ENCODE assay signal across 17 cellular contexts in the genomic region with DNA sequence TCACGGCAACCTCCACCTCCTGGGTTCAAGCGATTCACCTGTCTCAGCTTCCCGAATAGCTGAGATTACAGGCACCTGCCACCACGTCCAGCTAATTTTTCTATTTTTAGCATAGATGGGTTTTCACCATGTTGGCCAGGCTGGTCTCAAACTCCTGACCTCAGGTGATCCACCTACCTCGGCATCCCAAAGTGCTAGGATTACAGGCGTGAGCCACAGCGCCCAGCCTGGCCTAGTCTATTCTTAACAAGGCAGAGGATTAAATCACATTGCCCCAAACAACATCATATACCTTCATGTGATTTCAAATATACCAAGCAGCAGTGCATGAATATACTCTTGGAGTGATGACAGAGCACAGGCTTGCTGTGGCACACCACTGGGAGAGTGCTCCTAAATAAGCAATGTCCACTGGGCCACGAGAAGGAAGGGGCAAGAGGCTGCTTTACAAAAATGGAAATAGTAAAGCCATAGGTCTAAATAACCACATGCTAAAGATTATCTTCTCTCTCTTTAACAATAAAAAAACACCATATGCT.
DNase-seq lines count a peak whose midpoint lies in the region; ATAC-seq and TF ChIP-seq lines count a peak whose summit lies in the region.
"Had no signal": no experiment of that assay in that cellular context is flagged by ENCODE, and none has a peak within 500 bp of the region (broad histone marks: within the 10 kb centered on the region; RNA-seq: fewer than 3 reads in every experiment).

No MANE protein-coding gene starts in this region.

- TF ChIP-seq POLR2A in esophagus squamous epithelium (IDR thresholded peaks at IDR 0.05), result no peak

- CTCF ChIA-PET in activated CD4-positive, alpha-beta T cell treated with anti-CD3 and anti-CD28 coated beads, Interleukin-2, amount 10 ng/mL, durations not matched to agents 7 days and 5 days (lab: Charles Lee), result interaction anchor here (0.7 to 5.1 kb wide), 2 partner anchors 147 to 163 kb away, joined by 4 to 41 read pairs; a partner anchor contains a TSS

- peak overlapping the region; percentile 71 for H3K27ac Mint-ChIP-seq in activated CD4-positive, alpha-beta T cell treated with anti-CD3 and anti-CD28 coated beads, Interleukin-2, amount 10 ng/mL, durations not matched to agents 7 days and 5 days
- H3K27ac Mint-ChIP-seq: brain, type B pancreatic cell had no signal

- peaks cover 70% of the 10 kb centered on the region for H3K36me3 Mint-ChIP-seq in activated CD4-positive, alpha-beta T cell treated with anti-CD3 and anti-CD28 coated beads, Interleukin-2, amount 10 ng/mL, durations not matched to agents 7 days and 5 days (ENCODE audit: low read depth)
- H3K36me3 Mint-ChIP-seq: brain had no signal

- ATAC-seq in RWPE2 (ENCODE audit: low read depth), result no peak
- ATAC-seq: effector memory CD8-positive, alpha-beta T cell had no signal

- peak overlapping the region; percentile 21 for H3K27ac ChIP-seq in RWPE2 (ENCODE audit: poor library complexity, severe bottlenecking)
- peak overlapping the region; percentile 66 to 92 (median 86) for H3K27ac ChIP-seq in esophagus squamous epithelium
- peak overlapping the region; percentile 68 for H3K27ac ChIP-seq in substantia nigra (ENCODE audit: low read depth, low read length, poor library complexity, severe bottlenecking)

- H3K9me3 Mint-ChIP-seq in activated CD4-positive, alpha-beta T cell treated with anti-CD3 and anti-CD28 coated beads, Interleukin-2, amount 10 ng/mL, durations not matched to agents 7 days and 5 days, result no peaks in the 10 kb centered on the region
- H3K9me3 Mint-ChIP-seq: brain; effector memory CD8-positive, alpha-beta T cell; type B pancreatic cell had no signal

- H3K4me3 ChIP-seq in RWPE2 (ENCODE audit: severe bottlenecking) (no peak overlapping the region), esophagus squamous epithelium (no peak overlapping the region)

- no peaks in the 10 kb centered on the region for H3K27me3 Mint-ChIP-seq in activated CD4-positive, alpha-beta T cell treated with anti-CD3 and anti-CD28 coated beads, Interleukin-2, amount 10 ng/mL, durations not matched to agents 7 days and 5 days
- H3K27me3 Mint-ChIP-seq: effector memory CD8-positive, alpha-beta T cell; type B pancreatic cell had no signal

- peaks cover 71% of the 10 kb centered on the region for H3K4me1 Mint-ChIP-seq in activated CD4-positive, alpha-beta T cell treated with anti-CD3 and anti-CD28 coated beads, Interleukin-2, amount 10 ng/mL, durations not matched to agents 7 days and 5 days

- 90 to 98% methylated on average over 8 of the region's 8 CpGs for WGBS in esophagus squamous epithelium, 2 donors

- no peaks in the 10 kb centered on the region for H3K27me3 ChIP-seq in RWPE2 (ENCODE audit: insufficient read depth, poor library complexity, severe bottlenecking)
- H3K27me3 ChIP-seq in esophagus squamous epithelium, result no peaks in the 10 kb centered on the region

- H3K36me3 ChIP-seq in RWPE2 (ENCODE audit: low read depth), result peaks cover 96% of the 10 kb centered on the region
- H3K36me3 ChIP-seq in esophagus squamous epithelium, result peaks cover 29 to 97% (median 33%) of the 10 kb centered on the region in 3 donors

- DNase-seq in activated CD4-positive, alpha-beta T cell treated with anti-CD3 and anti-CD28 coated beads, Interleukin-2, amount 10 ng/mL, durations not matched to agents 7 days and 5 days, result no peak
- DNase-seq in activated CD4-positive, alpha-beta T cell treated with anti-CD3 and anti-CD28 coated beads for 1 hour, result no peak
- DNase-seq in RWPE2 (ENCODE audit: low spot score), result no peak
- DNase-seq in esophagus squamous epithelium (lab: John Stamatoyannopoulos, UW), result no peak
- no peak for DNase-seq in substantia nigra (lab: John Stamatoyannopoulos, UW)
- DNase-seq in NCI-H1048 (lab: John Stamatoyannopoulos, UW), result no peak
- DNase-seq in stimulated activated CD4-positive, alpha-beta T cell treated with anti-CD3 and anti-CD28 coated beads, Interleukin-4, amount 100 ng/mL, for 1 hour, result no peak
- DNase-seq in SW480 (ENCODE audit: low spot score), result no peak
- DNase-seq: activated CD4-positive, alpha-beta T cell treated with anti-CD3 and anti-CD28 coated beads for 48 hours; effector memory CD8-positive, alpha-beta T cell; foreskin fibroblast; mesendoderm; NCI-H2029; NCI-H774; occipital lobe had no signal

- H3K4me1 ChIP-seq in RWPE2 (ENCODE audit: insufficient read depth, poor library complexity, severe bottlenecking) (peaks cover 50% of the 10 kb centered on the region), esophagus squamous epithelium (peaks cover 34 to 100% (median 88%) of the 10 kb centered on the region in 3 donors)

- POLR2A ChIA-PET in activated CD4-positive, alpha-beta T cell treated with anti-CD3 and anti-CD28 coated beads, Interleukin-2, amount 10 ng/mL, durations not matched to agents 7 days and 5 days (lab: Charles Lee), result interaction anchor here (0.7 kb wide), 1 partner anchor 86 kb away, joined by 3 read pairs; no protein-coding TSS in a partner anchor

- H3K9me3 ChIP-seq in RWPE2 (ENCODE audit: severe bottlenecking) (no peaks in the 10 kb centered on the region), esophagus squamous epithelium (no peaks in the 10 kb centered on the region)

- TF ChIP-seq CTCF in RWPE2 (IDR thresholded peaks at IDR 0.05; ENCODE audit: poor library complexity, severe bottlenecking) (no peak), esophagus squamous epithelium (IDR thresholded peaks at IDR 0.05) (no peak)

- no peak overlapping the region for H3K4me3 Mint-ChIP-seq in activated CD4-positive, alpha-beta T cell treated with anti-CD3 and anti-CD28 coated beads, Interleukin-2, amount 10 ng/mL, durations not matched to agents 7 days and 5 days
- H3K4me3 Mint-ChIP-seq: brain; effector memory CD8-positive, alpha-beta T cell; type B pancreatic cell had no signal

- intact Hi-C loops in esophagus squamous epithelium (cut with DNase I), result no loop called here

Comparison
In these comparisons a context has a peak if more than half of its experiments do, and no peak if none do; other contexts are left out.
1. H3K27ac ChIP-seq: peak in every context shown above with its lines; median percentile 86 in esophagus squamous epithelium; 68 in substantia nigra; 21 in RWPE2.